ENCODE assay signal across 9 cellular contexts in genomic region chr1:173297798-173298391, GRCh38.
DNase-seq lines count a peak whose midpoint lies in the region; ATAC-seq and TF ChIP-seq lines count a peak whose summit lies in the region.
"Had no signal": no experiment of that assay in that cellular context is flagged by ENCODE, and none has a peak within 500 bp of the region (broad histone marks: within the 10 kb centered on the region; RNA-seq: fewer than 3 reads in every experiment).

No MANE protein-coding gene starts in this region.

- TF ChIP-seq CTCF in GM10266 (IDR thresholded peaks at IDR 0.05; ENCODE audit: control insufficient read depth, insufficient read depth, low read depth, missing control alignments) (no peak), testis (IDR thresholded peaks at IDR 0.05) (no peak), CD14-positive monocyte (IDR thresholded peaks at IDR 0.05) (no peak)

- peaks cover 31% of the 10 kb centered on the region for H3K4me1 Mint-ChIP-seq in activated naive CD8-positive, alpha-beta T cell (ENCODE audit: low read depth)
- H3K4me1 Mint-ChIP-seq in CD14-positive monocyte = peaks cover 18% of the 10 kb centered on the region

- H3K27me3 Mint-ChIP-seq in activated naive CD8-positive, alpha-beta T cell = no peaks in the 10 kb centered on the region
- no peaks in the 10 kb centered on the region for H3K27me3 Mint-ChIP-seq in CD14-positive monocyte (ENCODE audit: low read depth in 3 of 3)

- peaks cover 6% of the 10 kb centered on the region for H3K36me3 Mint-ChIP-seq in activated naive CD8-positive, alpha-beta T cell
- no peaks in the 10 kb centered on the region for H3K36me3 Mint-ChIP-seq in CD14-positive monocyte

- H3K27ac Mint-ChIP-seq in activated naive CD8-positive, alpha-beta T cell = peak overlapping the region; percentile 31
- no peak overlapping the region for H3K27ac Mint-ChIP-seq in CD14-positive monocyte

- intact Hi-C loops in testis (cut with DNase I; ENCODE audit: low total_unique reads) = no loop called here
- intact Hi-C loops in right cardiac atrium (cut with DNase I) = no loop called here
- intact Hi-C loops in CD14-positive monocyte (cut with micrococcal nuclease) = no loop called here

- H3K27me3 ChIP-seq in testis (no peaks in the 10 kb centered on the region), right cardiac atrium (ENCODE audit: control insufficient read depth, insufficient read depth) (no peaks in the 10 kb centered on the region)

- DNase-seq in GM10266 (ENCODE audit: extremely low spot score) (peak; percentile 66), D341Med (ENCODE audit: low spot score) (no peak), testis (no peak), right cardiac atrium (no peak), CD14-positive monocyte (ENCODE audit: low spot score) (no peak)
- DNase-seq: SK-N-SH had no signal

- no peaks in the 10 kb centered on the region for H3K36me3 ChIP-seq in testis (ENCODE audit: low read depth, missing control alignments)

- H3K9me3 ChIP-seq in testis = no peaks in the 10 kb centered on the region
- H3K9me3 ChIP-seq in right cardiac atrium (ENCODE audit: control insufficient read depth, low read length) = no peaks in the 10 kb centered on the region
- H3K9me3 ChIP-seq: SK-N-SH had no signal

- peak overlapping the region; percentile 9 for H3K4me3 Mint-ChIP-seq in activated naive CD8-positive, alpha-beta T cell
- H3K4me3 Mint-ChIP-seq in CD14-positive monocyte = no peak overlapping the region

- TF ChIP-seq POLR2A in testis (IDR thresholded peaks at IDR 0.05) = no peak

- ATAC-seq in GM19351 (IDR thresholded peaks at IDR 0.05; ENCODE audit: unreplicated experiment) (peak; percentile 94), HG03045 (IDR thresholded peaks at IDR 0.05; ENCODE audit: unreplicated experiment) (peak; percentile 88), right cardiac atrium (no peak)

- no peak overlapping the region for H3K27ac ChIP-seq in testis
- H3K27ac ChIP-seq in right cardiac atrium (ENCODE audit: low read length) = no peak overlapping the region

- no peaks in the 10 kb centered on the region for H3K9me3 Mint-ChIP-seq in activated naive CD8-positive, alpha-beta T cell (ENCODE audit: low read depth)
- H3K9me3 Mint-ChIP-seq in CD14-positive monocyte = peaks cover 0 to 12% (median 2%) of the 10 kb centered on the region in 7 donors

- no peaks in the 10 kb centered on the region for H3K4me1 ChIP-seq in testis
- no peaks in the 10 kb centered on the region for H3K4me1 ChIP-seq in right cardiac atrium (ENCODE audit: control insufficient read depth, insufficient read depth, low read length)

- H3K4me3 ChIP-seq in testis (no peak overlapping the region), right cardiac atrium (ENCODE audit: low read length) (no peak overlapping the region)

- 83 to 85% methylated on average over 4 of the region's 4 CpGs for WGBS in testis, 2 donors
- 83% methylated on average over 4 of the region's 4 CpGs for WGBS in right cardiac atrium

Comparison
In these comparisons a context has a peak if more than half of its experiments do, and no peak if none do; other contexts are left out.
1. ATAC-seq: peak in GM19351 (single experiment) and HG03045 (single experiment); none in right cardiac atrium (0 of 2).